In the genomic region with DNA sequence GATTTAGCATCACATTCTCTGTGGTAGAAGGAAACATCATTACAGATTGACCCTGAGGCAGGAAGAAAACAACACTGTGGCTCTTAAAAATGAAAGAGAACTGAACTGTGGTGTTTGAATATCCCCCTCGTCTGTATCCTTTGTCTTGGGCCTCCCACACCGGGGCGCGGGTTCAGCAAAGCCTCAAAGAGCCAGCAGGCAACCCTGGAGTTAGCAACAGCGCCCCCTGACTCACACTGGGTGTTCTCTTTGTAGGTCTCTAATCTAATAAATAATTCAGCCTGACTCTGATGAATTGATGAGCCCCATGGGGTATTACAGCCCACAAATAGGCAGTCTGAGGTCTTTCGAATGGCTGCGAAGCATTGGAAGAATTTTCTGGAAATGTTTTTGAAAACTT, we compare ENCODE assay signal across 13 cellular contexts. TPM values are rescaled to one million over a fixed set of nuclear protein-coding genes. Genes with fewer than 3 reads are reported as not detected.
DNase-seq lines count a peak whose midpoint lies in the region; ATAC-seq, FAIRE-seq and TF ChIP-seq lines count a peak whose summit lies in the region.
"Had no signal": no experiment of that assay in that cellular context is flagged by ENCODE, and none has a peak within 500 bp of the region (broad histone marks: within the 10 kb centered on the region; RNA-seq: fewer than 3 reads in every experiment).

No MANE protein-coding gene starts in this region.

- TF ChIP-seq CTCF in astrocyte of the cerebellum (IDR thresholded peaks at IDR 0.05; ENCODE audit: low read depth, low read length, missing control alignments) (peak; percentile 53), type B pancreatic cell (conservative IDR thresholded peaks at IDR 0.05) (peak; percentile 69)

- no peak overlapping the region for H3K4me3 ChIP-seq in astrocyte of the cerebellum (ENCODE audit: low read depth, low read length)
- H3K4me3 ChIP-seq: SK-N-MC had no signal

- in situ Hi-C loops in astrocyte of the cerebellum (cut with HindIII; ENCODE audit: low sequenced_read_pairs), result no loop called here

- DNase-seq in Right ventricle myocardium inferior (ENCODE audit: missing footprints) (peak; percentile 56), cardiac septum (ENCODE audit: low spot score) (no peak), astrocyte of the cerebellum (ENCODE audit: low read depth) (no peak), hypothalamus (lab: John Stamatoyannopoulos, UW) (peak in 34 of 51 donors; percentile 0 to 54 (median 11)), type B pancreatic cell (ENCODE audit: extremely low spot score, unreplicated experiment) (no peak), frontal cortex (ENCODE audit: low spot score in 2 of 2) (no peak)
- DNase-seq: activated T-cell treated with anti-CD3 and anti-CD28 coated beads, Interleukin-2, amount 50 U/mL, for 48 hours had no signal

- ATAC-seq in Right ventricle myocardium inferior (no peak), HG02840 (IDR thresholded peaks at IDR 0.05; ENCODE audit: low FRiP score, unreplicated experiment) (no peak), GM21381 (IDR thresholded peaks at IDR 0.05; ENCODE audit: unreplicated experiment) (no peak)

- H3K4me1 Mint-ChIP-seq in type B pancreatic cell (ENCODE audit: unreplicated experiment), result no peaks in the 10 kb centered on the region
- H3K4me1 Mint-ChIP-seq: B cell had no signal

- intact Hi-C loops in Right ventricle myocardium inferior (cut with DNase I) (no loop called here), cardiac septum (cut with DNase I) (no loop called here)

- peaks cover 6% of the 10 kb centered on the region for H3K9me3 Mint-ChIP-seq in type B pancreatic cell

- no peak overlapping the region for H3K27ac Mint-ChIP-seq in type B pancreatic cell
- H3K27ac Mint-ChIP-seq: B cell had no signal

- no peaks in the 10 kb centered on the region for H3K27me3 Mint-ChIP-seq in type B pancreatic cell
- H3K27me3 Mint-ChIP-seq: B cell had no signal

- H3K36me3 Mint-ChIP-seq in type B pancreatic cell, result no peaks in the 10 kb centered on the region

- FAIRE-seq in frontal cortex (lab: Jason Lieb, UNC), result no peak
- FAIRE-seq: endometrium, GM12891 had no signal

- H3K4me3 Mint-ChIP-seq in type B pancreatic cell, result no peak overlapping the region
- H3K4me3 Mint-ChIP-seq: B cell had no signal

RNA-seq across cellular contexts. Expression of gene CTSO, which starts 46.1 kb away (rescaled TPM):
- total RNA-seq in Right ventricle myocardium inferior, result 7.4 TPM
- total RNA-seq in cardiac septum, result 9.0 TPM
- 4.3 and 12.3 TPM in 2 replicates for total RNA-seq in type B pancreatic cell (ENCODE audit: low replicate concordance)
- total RNA-seq in frontal cortex, result 7.3 TPM

Comparison
In these comparisons a context has a peak if more than half of its experiments do, and no peak if none do; other contexts are left out.
1. DNase-seq: peak in Right ventricle myocardium inferior (single experiment) and hypothalamus (34 of 51); none in cardiac septum (single experiment), astrocyte of the cerebellum (single experiment), type B pancreatic cell (single experiment) and frontal cortex (0 of 2).